ENCODE assay signal across 1 cellular context in the genomic region with DNA sequence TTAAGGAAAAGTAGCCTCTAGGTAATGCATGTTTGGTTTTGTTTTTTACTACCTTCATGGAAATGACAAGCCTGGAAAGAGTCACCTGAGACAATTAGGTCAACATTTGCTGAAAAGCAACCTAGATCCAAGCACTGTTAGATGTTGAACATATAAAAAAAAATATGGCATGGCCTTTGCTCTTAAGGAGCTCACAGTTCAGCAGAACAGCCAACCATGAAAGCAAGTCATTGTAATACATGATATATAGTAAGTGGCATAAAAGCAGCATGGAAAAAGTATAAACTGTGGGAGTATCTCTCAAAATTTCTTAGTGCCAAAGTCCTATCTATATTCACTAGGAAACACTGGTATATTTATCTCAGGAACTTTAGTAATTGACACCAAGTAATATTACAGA.
TF ChIP-seq lines count a peak whose summit lies in the region.

No MANE protein-coding gene starts in this region.

TF ChIP-seq in HepG2, 621 proteins besides CTCF, POLR2A, EP300 and RAD21:
- TF ChIP-seq, protein P1, sequence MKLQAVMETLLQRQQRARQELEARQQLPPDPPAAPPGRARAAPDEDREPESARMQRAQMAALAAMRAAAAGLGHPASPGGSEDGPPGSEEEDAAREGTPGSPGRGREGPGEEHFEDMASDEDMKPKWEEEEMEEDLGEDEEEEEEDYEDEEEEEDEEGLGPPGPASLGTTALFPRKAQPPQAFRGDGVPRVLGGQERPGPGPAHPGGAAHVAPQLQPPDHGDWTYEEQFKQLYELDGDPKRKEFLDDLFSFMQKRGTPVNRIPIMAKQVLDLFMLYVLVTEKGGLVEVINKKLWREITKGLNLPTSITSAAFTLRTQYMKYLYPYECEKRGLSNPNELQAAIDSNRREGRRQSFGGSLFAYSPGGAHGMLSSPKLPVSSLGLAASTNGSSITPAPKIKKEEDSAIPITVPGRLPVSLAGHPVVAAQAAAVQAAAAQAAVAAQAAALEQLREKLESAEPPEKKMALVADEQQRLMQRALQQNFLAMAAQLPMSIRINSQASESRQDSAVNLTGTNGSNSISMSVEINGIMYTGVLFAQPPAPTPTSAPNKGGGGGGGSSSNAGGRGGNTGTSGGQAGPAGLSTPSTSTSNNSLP (IDR thresholded peaks at IDR 0.05; ENCODE audit: low read depth, low read length): no peak
- TF ChIP-seq HES4 (CRISPR knock-in tag; IDR thresholded peaks at IDR 0.05; ENCODE audit: borderline replicate concordance) (no peak), ZNF3 (CRISPR knock-in tag; IDR thresholded peaks at IDR 0.05) (no peak), CEBPZ (IDR thresholded peaks at IDR 0.05; ENCODE audit: low read length) (no peak), ZNF44 (CRISPR knock-in tag; IDR thresholded peaks at IDR 0.05) (no peak), BCL6 (CRISPR knock-in tag; IDR thresholded peaks at IDR 0.05) (0 out of 2 replicates have a peak, but pooled peaks have one; percentile 17)
